In genomic region chr11:10658621-10659338, GRCh38 we compare ENCODE assay signal across 1 cellular context.
TF ChIP-seq lines count a peak whose summit lies in the region.

No MANE protein-coding gene starts in this region.

TF ChIP-seq in HepG2, 621 proteins besides CTCF, POLR2A, EP300 and RAD21 (continued from another document):
- TF ChIP-seq ZBTB44 (CRISPR knock-in tag; IDR thresholded peaks at IDR 0.05), result no peak
- no peak for TF ChIP-seq NFRKB (IDR thresholded peaks at IDR 0.05)
- TF ChIP-seq KLF6 (CRISPR knock-in tag; IDR thresholded peaks at IDR 0.05), result no peak
- no peak for TF ChIP-seq HNRNPK (IDR thresholded peaks at IDR 0.05; ENCODE audit: low read depth, low read length, poor library complexity, severe bottlenecking)
- no peak for TF ChIP-seq MED1 (CRISPR knock-in tag; IDR thresholded peaks at IDR 0.05)
- TF ChIP-seq ZNF558 (CRISPR knock-in tag; IDR thresholded peaks at IDR 0.05; ENCODE audit: borderline replicate concordance), result no peak
- no peak for TF ChIP-seq ZNF7 (CRISPR knock-in tag; IDR thresholded peaks at IDR 0.05)
